Comparison of ENCODE assay signal across 11 cellular contexts in genomic region chr3:23162939-23163338, GRCh38. TPM values are rescaled to one million over a fixed set of nuclear protein-coding genes. Genes with fewer than 3 reads are reported as not detected.
DNase-seq lines count a peak whose midpoint lies in the region; ATAC-seq lines count a peak whose summit lies in the region.
"Had no signal": no experiment of that assay in that cellular context is flagged by ENCODE, and none has a peak within 500 bp of the region (broad histone marks: within the 10 kb centered on the region; RNA-seq: fewer than 3 reads in every experiment).

No MANE protein-coding gene starts in this region.

- no peak overlapping the region for H3K27ac ChIP-seq in caudate nucleus (ENCODE audit: low read depth, low read length)

- peak; percentile 21 for DNase-seq in renal cortical epithelial cell (ENCODE audit: low read depth)
- DNase-seq in NCI-H2196 treated with DMSO at 0.1 percent for 48 hours (lab: John Stamatoyannopoulos, UW; ENCODE audit: unreplicated experiment) = no peak
- DNase-seq in NCI-H82 (lab: John Stamatoyannopoulos, UW) = no peak
- DNase-seq in caudate nucleus (lab: John Stamatoyannopoulos, UW) = no peak
- DNase-seq in HPDE6-E6E7 (ENCODE audit: extremely low spot score) = no peak
- DNase-seq: activated effector memory CD4-positive, alpha-beta T cell treated with anti-CD3 and anti-CD28 coated beads, Interleukin-2, amount 50 U/mL, for 16 hours; stimulated activated CD4-positive, alpha-beta T cell treated with anti-CD3 and anti-CD28 coated beads, Interleukin-4, amount 100 ng/mL, for 4 hours; T1000 had no signal

- peak; percentile 70 for ATAC-seq in GM18907 (IDR thresholded peaks at IDR 0.05; ENCODE audit: unreplicated experiment)
- peak; percentile 65 for ATAC-seq in GM21825 (IDR thresholded peaks at IDR 0.05; ENCODE audit: unreplicated experiment)
- peak; percentile 38 for ATAC-seq in HG03439 (IDR thresholded peaks at IDR 0.05; ENCODE audit: unreplicated experiment)

RNA-seq across cellular contexts. Expression of gene UBE2E2, which starts 40.2 kb away (rescaled TPM):
- total RNA-seq in renal cortical epithelial cell = 34.0 and 61.3 TPM in 2 replicates
